In genomic region chr12:6303046-6303445, GRCh38 we compare ENCODE assay signal across 25 cellular contexts. TPM values are rescaled to one million over a fixed set of nuclear protein-coding genes. Genes with fewer than 3 reads are reported as not detected.
"Had no signal": no experiment of that assay in that cellular context is flagged by ENCODE, and none has a peak within 500 bp of the region (broad histone marks: within the 10 kb centered on the region; RNA-seq: fewer than 3 reads in every experiment).

No MANE protein-coding gene starts in this region.

- H3K36me3 ChIP-seq: heart left ventricle, left ventricle myocardium inferior, lower lobe of right lung, right lobe of liver, spleen, tibial nerve had no signal

- H3K36me3 Mint-ChIP-seq: memory B cell; naive thymus-derived CD4-positive, alpha-beta T cell; stimulated activated naive B cell treated with anti-CD40 and anti-IgM and Interleukin-4, amounts not matched to agents 10 μg/mL and 1 μg/mL and 100 μg/mL, for 72 hours had no signal

- H3K4me3 Mint-ChIP-seq: memory B cell; naive thymus-derived CD4-positive, alpha-beta T cell; nephron progenitor cell; stimulated activated naive B cell treated with anti-CD40 and anti-IgM and Interleukin-4, amounts not matched to agents 10 μg/mL and 1 μg/mL and 100 μg/mL, for 72 hours; stimulated activated naive CD8-positive, alpha-beta T cell treated with anti-CD3 and anti-CD28 coated beads, Interleukin-15, amount 100 ng/mL, for 72 hours had no signal

- H3K4me3 ChIP-seq: coronary artery, heart left ventricle, left ventricle myocardium inferior, lower lobe of right lung, psoas muscle, right lobe of liver, spleen, testis, tibial nerve had no signal

- ATAC-seq: heart left ventricle; lower lobe of right lung; naive thymus-derived CD4-positive, alpha-beta T cell; psoas muscle; right lobe of liver; stimulated activated naive B cell treated with anti-CD40 and anti-IgM and Interleukin-4, amounts not matched to agents 10 μg/mL and 1 μg/mL and 100 μg/mL, for 72 hours; stimulated activated naive CD8-positive, alpha-beta T cell treated with anti-CD3 and anti-CD28 coated beads, Interleukin-15, amount 100 ng/mL, for 72 hours had no signal

- H3K27me3 ChIP-seq: heart left ventricle, right lobe of liver, testis, tibial nerve had no signal

- H3K9me3 ChIP-seq: heart left ventricle, left ventricle myocardium inferior, lower lobe of right lung, psoas muscle, right lobe of liver, spleen, testis, tibial nerve had no signal

- H3K4me1 Mint-ChIP-seq: naive thymus-derived CD4-positive, alpha-beta T cell; stimulated activated naive CD8-positive, alpha-beta T cell treated with anti-CD3 and anti-CD28 coated beads, Interleukin-15, amount 100 ng/mL, for 72 hours had no signal

- DNase-seq: cerebellar nuclear complex; effector CD4-positive, alpha-beta T cell; foreskin melanocyte; heart left ventricle; hypothalamus; islet precursor cell; left ventricle myocardium inferior; lower lobe of right lung; midbrain; naive thymus-derived CD4-positive, alpha-beta T cell; nephron progenitor cell; psoas muscle; retina; right lobe of liver; stimulated activated CD4-positive, alpha-beta T cell treated with anti-CD3 and anti-CD28 coated beads, Interleukin-15, amount 100 ng/mL, for 24 hours; stimulated activated CD4-positive, alpha-beta T cell treated with anti-CD3 and anti-CD28 coated beads, Interleukin-1b, Interleukin-23, amount 100 ng/mL, for 48 hours; stimulated activated CD4-positive, alpha-beta T cell treated with anti-CD3 and anti-CD28 coated beads, Interleukin-4, amount 100 ng/mL, for 24 hours; stimulated activated naive B cell treated with anti-CD40 and anti-IgM and Interleukin-4, amounts not matched to agents 10 μg/mL and 1 μg/mL and 100 μg/mL, for 72 hours; stimulated activated naive CD8-positive, alpha-beta T cell treated with anti-CD3 and anti-CD28 coated beads, Interleukin-15, amount 100 ng/mL, for 72 hours; testis had no signal

- H3K27me3 Mint-ChIP-seq: stimulated activated naive CD8-positive, alpha-beta T cell treated with anti-CD3 and anti-CD28 coated beads, Interleukin-15, amount 100 ng/mL, for 72 hours had no signal

- H3K4me1 ChIP-seq: left ventricle myocardium inferior, psoas muscle, right lobe of liver, testis had no signal

- H3K27ac ChIP-seq: coronary artery, heart left ventricle, left ventricle myocardium inferior, lower lobe of right lung, psoas muscle, right lobe of liver, spleen, testis, tibial nerve had no signal

- H3K27ac Mint-ChIP-seq: memory B cell; naive thymus-derived CD4-positive, alpha-beta T cell; nephron progenitor cell; stimulated activated naive B cell treated with anti-CD40 and anti-IgM and Interleukin-4, amounts not matched to agents 10 μg/mL and 1 μg/mL and 100 μg/mL, for 72 hours; stimulated activated naive CD8-positive, alpha-beta T cell treated with anti-CD3 and anti-CD28 coated beads, Interleukin-15, amount 100 ng/mL, for 72 hours had no signal

- H3K9me3 Mint-ChIP-seq: memory B cell; naive thymus-derived CD4-positive, alpha-beta T cell; nephron progenitor cell; stimulated activated naive B cell treated with anti-CD40 and anti-IgM and Interleukin-4, amounts not matched to agents 10 μg/mL and 1 μg/mL and 100 μg/mL, for 72 hours; stimulated activated naive CD8-positive, alpha-beta T cell treated with anti-CD3 and anti-CD28 coated beads, Interleukin-15, amount 100 ng/mL, for 72 hours had no signal

RNA-seq across cellular contexts. Expression of gene PLEKHG6, which starts 7.4 kb away (rescaled TPM):
- total RNA-seq: dermis microvascular lymphatic vessel endothelial cell; naive thymus-derived CD4-positive, alpha-beta T cell; psoas muscle had no signal
